ENCODE assay signal across 34 cellular contexts in genomic region chr6:20084411-20084810, GRCh38.
"Had no signal": no experiment of that assay in that cellular context is flagged by ENCODE, and none has a peak within 500 bp of the region (broad histone marks: within the 10 kb centered on the region; RNA-seq: fewer than 3 reads in every experiment).

No MANE protein-coding gene starts in this region.

- H3K4me2 ChIP-seq: KMS-11 had no signal

- H3K4me3 ChIP-seq: MG63 had no signal

- H3K27ac ChIP-seq: KMS-11 had no signal

- H3K36me3 ChIP-seq: MG63 had no signal

- H3K27me3 ChIP-seq: MG63 had no signal

- H3K9ac ChIP-seq: KMS-11 had no signal

- DNase-seq: Karpas-422, Kasumi-1, KBM-7, KG1, MG63, MM.1S, MV-4-11, NCI-H1048, NCI-H1092, NCI-H1092 treated with DMSO at 0.1 percent for 48 hours, NCI-H1105, NCI-H1105 treated with DMSO at 0.1 percent for 48 hours, NCI-H1417, NCI-H1417 treated with DMSO at 0.1 percent for 48 hours, NCI-H1436, NCI-H1436 treated with DMSO at 0.1 percent for 48 hours, NCI-H146, NCI-H1694 treated with DMSO at 0.1 percent for 48 hours, NCI-H187, NCI-H187 treated with DMSO at 0.1 percent for 48 hours, NCI-H1930, NCI-H2029, NCI-H2029 treated with DMSO at 0.1 percent for 48 hours, NCI-H2081, NCI-H2081 treated with DMSO at 0.1 percent for 48 hours, NCI-H2107, NCI-H2171, NCI-H2171 treated with DMSO at 0.1 percent for 48 hours, NCI-H2227 treated with DMSO at 0.1 percent for 48 hours, NCI-H226, NCI-H345, NCI-H446, NCI-H446 treated with DMSO at 0.1 percent for 48 hours had no signal

- H3K9me3 ChIP-seq: MG63 had no signal
